19 cellular contexts compared by ENCODE assay signal in genomic region chr17:49437696-49438438, GRCh38. TPM values are rescaled to one million over a fixed set of nuclear protein-coding genes. Genes with fewer than 3 reads are reported as not detected.
A peak's percentile ranks its signal among the peaks of the same experiment; 100 is the strongest.
DNase-seq lines count a peak whose midpoint lies in the region; FAIRE-seq and TF ChIP-seq lines count a peak whose summit lies in the region.
"Had no signal": no experiment of that assay in that cellular context is flagged by ENCODE, and none has a peak within 500 bp of the region (broad histone marks: within the 10 kb centered on the region; RNA-seq: fewer than 3 reads in every experiment).

No MANE protein-coding gene starts in this region.

- H3K27ac Mint-ChIP-seq in endodermal cell (no peak overlapping the region), neural progenitor cell (peak overlapping the region; percentile 16)
- H3K27ac Mint-ChIP-seq: activated T-cell treated with anti-CD3 and anti-CD28 coated beads, Interleukin-2, amount 50 U/mL, for 24 hours had no signal

- TF ChIP-seq POLR2A in GM12892 (IDR thresholded peaks at IDR 0.05; ENCODE audit: low read depth, low read length): no peak

- H3K36me3 Mint-ChIP-seq in endodermal cell (ENCODE audit: low read depth) (no peaks in the 10 kb centered on the region), neural progenitor cell (no peaks in the 10 kb centered on the region)
- H3K36me3 Mint-ChIP-seq: CD8-positive, alpha-beta memory T cell had no signal

- WGBS in HUES64: 72% methylated on average over 7 of the region's 7 CpGs
- WGBS in endodermal cell (ENCODE audit: insufficient coverage in 1 of 2, insufficient read length in 1 of 2), 2 experiments: 85 to 92% methylated on average over 4 to 6 of the region's 7 CpGs

- intact Hi-C loops in left ventricle myocardium inferior (cut with micrococcal nuclease): loop anchor here (5.0 kb wide), 1 partner anchor 119 kb away; no protein-coding TSS in a partner anchor

- H3K36me3 ChIP-seq in HUES64 (ENCODE audit: insufficient read depth, low read length) (no peaks in the 10 kb centered on the region), endodermal cell (ENCODE audit: control insufficient read depth, insufficient read depth, low read length) (no peaks in the 10 kb centered on the region), neural progenitor cell (no peaks in the 10 kb centered on the region), left ventricle myocardium inferior (no peaks in the 10 kb centered on the region)
- H3K36me3 ChIP-seq: WERI-Rb-1 had no signal

- peaks cover 41% of the 10 kb centered on the region for H3F3A ChIP-seq in neural progenitor cell (ENCODE audit: low read depth)

- H3K4me3 Mint-ChIP-seq in endodermal cell (peak overlapping the region; percentile 46), neural progenitor cell (peak overlapping the region; percentile 76)
- H3K4me3 Mint-ChIP-seq: activated T-cell treated with anti-CD3 and anti-CD28 coated beads, Interleukin-2, amount 50 U/mL, for 24 hours; CD8-positive, alpha-beta memory T cell had no signal

- H3K4me2 ChIP-seq in neural progenitor cell: peak overlapping the region; percentile 94

- H3K27me3 ChIP-seq in HUES64 (ENCODE audit: insufficient read depth, low read length): peaks cover 20% of the 10 kb centered on the region; the same call in 1 of the 2 replicates
- H3K27me3 ChIP-seq in endodermal cell (ENCODE audit: control insufficient read depth, insufficient read depth, low read length, poor library complexity, severe bottlenecking): peaks cover 21% of the 10 kb centered on the region
- no peaks in the 10 kb centered on the region for H3K27me3 ChIP-seq in neural progenitor cell
- H3K27me3 ChIP-seq in left ventricle myocardium inferior (ENCODE audit: low read depth): peaks cover 58% of the 10 kb centered on the region

- DNase-seq in GM12892 (ENCODE audit: insufficient read length): peak; percentile 6
- no peak for DNase-seq in endodermal cell
- no peak for DNase-seq in neural progenitor cell (ENCODE audit: low spot score)
- no peak for DNase-seq in SHP77 treated with DMSO at 0.1 percent for 48 hours (lab: John Stamatoyannopoulos, UW)
- no peak for DNase-seq in left ventricle myocardium inferior
- DNase-seq in NCI-H2029 treated with DMSO at 0.1 percent for 48 hours (lab: John Stamatoyannopoulos, UW): no peak
- DNase-seq: activated CD4-positive, alpha-beta T cell treated with anti-CD3 and anti-CD28 coated beads, Interleukin-2, amount 50 U/mL, for 48 hours; activated naive CD4-positive, alpha-beta T cell treated with Interleukin-2 at 50 U/mL for 16 hours; activated T-cell treated with anti-CD3 and anti-CD28 coated beads, Interleukin-2, amount 50 U/mL, for 24 hours; CD8-positive, alpha-beta memory T cell; dermis blood vessel endothelial cell; DMS153; GDM1; NCI-H1092 treated with DMSO at 0.1 percent for 48 hours; NCI-H2029; stimulated activated CD4-positive, alpha-beta T cell treated with anti-CD3 and anti-CD28 coated beads, Interleukin-4, amount 100 ng/mL, for 24 hours; stimulated activated naive CD4-positive, alpha-beta T cell treated with Interleukin-2 at 50 U/mL for 16 hours; WERI-Rb-1 had no signal

- H3K4me1 ChIP-seq in HUES64 (ENCODE audit: insufficient read depth, low read length) (peaks cover 29% of the 10 kb centered on the region), endodermal cell (ENCODE audit: control insufficient read depth, insufficient read depth, low read length) (no peaks in the 10 kb centered on the region), neural progenitor cell (peaks cover 39% of the 10 kb centered on the region), left ventricle myocardium inferior (peaks cover 6% of the 10 kb centered on the region)

- peak overlapping the region; percentile 54 for H3K4me3 ChIP-seq in HUES64 (ENCODE audit: low read length)
- no peak overlapping the region for H3K4me3 ChIP-seq in endodermal cell (ENCODE audit: low read length)
- peak overlapping the region; percentile 46 for H3K4me3 ChIP-seq in neural progenitor cell
- H3K4me3 ChIP-seq in left ventricle myocardium inferior: no peak overlapping the region

- H3K4me1 Mint-ChIP-seq in endodermal cell (peaks cover 8% of the 10 kb centered on the region), neural progenitor cell (peaks cover 54% of the 10 kb centered on the region)
- H3K4me1 Mint-ChIP-seq: CD8-positive, alpha-beta memory T cell had no signal

- H3K9me3 ChIP-seq in HUES64 (ENCODE audit: insufficient read depth, low read depth, low read length): no peaks in the 10 kb centered on the region
- no peaks in the 10 kb centered on the region for H3K9me3 ChIP-seq in endodermal cell (ENCODE audit: control insufficient read depth, low read length)
- no peaks in the 10 kb centered on the region for H3K9me3 ChIP-seq in neural progenitor cell (ENCODE audit: low read depth)
- no peaks in the 10 kb centered on the region for H3K9me3 ChIP-seq in left ventricle myocardium inferior (replicated peaks)

- H3K79me2 ChIP-seq in neural progenitor cell (ENCODE audit: low read depth): no peaks in the 10 kb centered on the region

- peak overlapping the region; percentile 84 for H2AFZ ChIP-seq in neural progenitor cell (replicated peaks)

- FAIRE-seq in GM12892 (lab: Jason Lieb, UNC): no peak

- no peaks in the 10 kb centered on the region for H3K9me3 Mint-ChIP-seq in endodermal cell
- no peaks in the 10 kb centered on the region for H3K9me3 Mint-ChIP-seq in neural progenitor cell
- H3K9me3 Mint-ChIP-seq: activated T-cell treated with anti-CD3 and anti-CD28 coated beads, Interleukin-2, amount 50 U/mL, for 24 hours; CD8-positive, alpha-beta memory T cell had no signal

- H3K9ac ChIP-seq in HUES64 (ENCODE audit: low read depth, low read length): peak overlapping the region; percentile 49
- H3K9ac ChIP-seq in endodermal cell (ENCODE audit: extremely low read depth, low read length, poor library complexity, severe bottlenecking): no peak overlapping the region
- no peak overlapping the region for H3K9ac ChIP-seq in neural progenitor cell

- TF ChIP-seq CTCF in endodermal cell (conservative IDR thresholded peaks at IDR 0.05): no peak
- TF ChIP-seq CTCF in neural progenitor cell (IDR thresholded peaks at IDR 0.05): no peak
- TF ChIP-seq CTCF in left ventricle myocardium inferior (IDR thresholded peaks at IDR 0.05; ENCODE audit: borderline replicate concordance): no peak

- H3K27me3 Mint-ChIP-seq in endodermal cell (ENCODE audit: insufficient read depth): peaks cover 63% of the 10 kb centered on the region
- H3K27me3 Mint-ChIP-seq in neural progenitor cell (ENCODE audit: insufficient read depth, low read depth): peaks cover 35% of the 10 kb centered on the region

- no peaks in the 10 kb centered on the region for H4K20me1 ChIP-seq in neural progenitor cell (ENCODE audit: low read depth)

- H3K27ac ChIP-seq in HUES64 (ENCODE audit: low read depth, low read length) (no peak overlapping the region), endodermal cell (ENCODE audit: low read depth, low read length) (no peak overlapping the region), neural progenitor cell (peak overlapping the region; percentile 80), left ventricle myocardium inferior (replicated peaks) (no peak overlapping the region)
- H3K27ac ChIP-seq: WERI-Rb-1 had no signal

RNA-seq across cellular contexts. Expression of gene PHB1, which starts 23.2 kb away (rescaled TPM):
- polyA plus RNA-seq in GM12892 (2012; ENCODE audit: missing spikeins): 252 TPM
- 173 TPM for polyA plus RNA-seq in HUES64 (2013, experiment 1 of 2)
- polyA plus RNA-seq in HUES64 (2013, experiment 2 of 2): 149 TPM
- total RNA-seq in endodermal cell (100 to 1,000 TPM; 227 to 263 TPM), neural progenitor cell (ENCODE audit: low replicate concordance) (126 and 168 TPM in 2 replicates), left ventricle myocardium inferior (217 TPM)
- 109 TPM for polyA plus RNA-seq in endodermal cell (2013, experiment 1 of 2)
- polyA plus RNA-seq in endodermal cell (2013, experiment 2 of 2): 101 TPM

RNA-seq across cellular contexts. Expression of gene NGFR, which starts 57.2 kb away (rescaled TPM):
- 0.45 TPM for polyA plus RNA-seq in GM12892 (2012; ENCODE audit: missing spikeins)
- 9.9 TPM for polyA plus RNA-seq in HUES64 (2013, experiment 1 of 2)
- polyA plus RNA-seq in HUES64 (2013, experiment 2 of 2): 16.5 TPM
- total RNA-seq in endodermal cell: 1 to 10 TPM; 1.3 to 1.6 TPM
- 24.5 TPM for polyA plus RNA-seq in endodermal cell (2013, experiment 1 of 2)
- polyA plus RNA-seq in endodermal cell (2013, experiment 2 of 2): 22.1 TPM
- 6.6 and 18.4 TPM in 2 replicates for total RNA-seq in neural progenitor cell (ENCODE audit: low replicate concordance)
- 8.9 TPM for total RNA-seq in left ventricle myocardium inferior
- total RNA-seq: dermis blood vessel endothelial cell had no signal

Comparison
In these comparisons a context has a peak if more than half of its experiments do, and no peak if none do; other contexts are left out.
1. H3K4me3 ChIP-seq: peak in HUES64 (single experiment) and neural progenitor cell (single experiment); none in endodermal cell (single experiment) and left ventricle myocardium inferior (single experiment).